8 cellular contexts compared by ENCODE assay signal in the genomic region with DNA sequence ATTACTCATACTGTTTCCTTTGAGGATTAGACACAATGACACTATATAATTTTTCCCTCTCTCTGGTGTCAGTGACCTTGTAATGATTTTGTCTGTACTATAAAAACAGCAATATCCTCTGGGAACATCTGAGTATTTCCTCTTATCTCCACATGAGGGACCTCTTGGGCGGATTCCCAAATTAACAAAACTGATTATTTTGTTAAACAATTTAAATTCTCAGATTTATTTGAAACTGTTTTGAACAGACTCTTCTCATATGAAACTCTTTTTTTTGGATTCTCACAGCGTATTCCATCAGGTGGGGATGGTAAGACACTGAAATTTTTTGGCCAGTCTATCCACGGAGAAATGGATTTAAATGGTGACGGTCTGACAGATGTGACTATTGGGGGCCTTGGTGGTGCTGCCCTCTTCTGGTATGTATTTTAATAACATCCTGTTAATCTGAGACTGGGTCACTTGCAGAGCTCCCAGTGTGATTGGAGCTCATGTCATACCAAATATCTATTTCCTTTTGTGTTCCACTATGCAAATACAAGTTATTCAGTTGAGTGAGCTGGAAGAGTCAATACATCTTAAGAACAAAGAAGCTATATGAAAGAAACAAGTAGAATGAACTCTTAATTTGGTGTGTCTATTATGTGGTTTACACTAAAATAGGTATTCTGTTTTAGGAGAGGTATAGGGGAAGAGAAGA.
DNase-seq lines count a peak whose midpoint lies in the region; ATAC-seq and TF ChIP-seq lines count a peak whose summit lies in the region.

No MANE protein-coding gene starts in this region.

- peak overlapping the region; percentile 62 to 67 for H3K4me3 Mint-ChIP-seq in activated T-cell treated with anti-CD3 and anti-CD28 coated beads, Interleukin-2, amount 50 U/mL, for 72 hours
- H3K4me3 Mint-ChIP-seq in type B pancreatic cell = peak overlapping the region; percentile 83

- H3K36me3 Mint-ChIP-seq in activated T-cell treated with anti-CD3 and anti-CD28 coated beads, Interleukin-2, amount 50 U/mL, for 72 hours (ENCODE audit: insufficient read depth in 2 of 2) = no peaks in the 10 kb centered on the region
- no peaks in the 10 kb centered on the region for H3K36me3 Mint-ChIP-seq in type B pancreatic cell

- ATAC-seq in GM21576 (IDR thresholded peaks at IDR 0.05; ENCODE audit: unreplicated experiment) = peak; percentile 98
- peak; percentile 80 to 84 for ATAC-seq in activated T-cell treated with anti-CD3 and anti-CD28 coated beads, Interleukin-2, amount 50 U/mL, for 72 hours (replicated peaks in 1 of 2)

- peaks cover 9% of the 10 kb centered on the region for H3K4me1 Mint-ChIP-seq in activated T-cell treated with anti-CD3 and anti-CD28 coated beads, Interleukin-2, amount 50 U/mL, for 72 hours (ENCODE audit: low read depth)
- H3K4me1 Mint-ChIP-seq in type B pancreatic cell (ENCODE audit: unreplicated experiment) = peaks cover 10% of the 10 kb centered on the region

- H3K36me3 ChIP-seq in HUES64 (ENCODE audit: insufficient read depth, low read length) (no peaks in the 10 kb centered on the region), OCI-LY7 (ENCODE audit: insufficient read depth, low read length) (no peaks in the 10 kb centered on the region), neuron (ENCODE audit: insufficient read depth, low read length) (no peaks in the 10 kb centered on the region)

- no TSS peak for BruUV-seq in OCI-LY7 (replicated peaks; lab: Mats Ljungman, UMichigan)

- no peaks in the 10 kb centered on the region for H3K9me3 Mint-ChIP-seq in activated T-cell treated with anti-CD3 and anti-CD28 coated beads, Interleukin-2, amount 50 U/mL, for 72 hours
- no peaks in the 10 kb centered on the region for H3K9me3 Mint-ChIP-seq in type B pancreatic cell

- WGBS in HUES64 = 4% methylated on average over 4 of the region's 4 CpGs

- TF ChIP-seq CTCF in OCI-LY7 (conservative IDR thresholded peaks at IDR 0.05; ENCODE audit: low read length) (peak; percentile 89), fibroblast of the aortic adventitia (IDR thresholded peaks at IDR 0.05; ENCODE audit: insufficient read depth, low read length) (peak; percentile 61), type B pancreatic cell (conservative IDR thresholded peaks at IDR 0.05) (peak; percentile 89)

- DNase-seq in Daoy (ENCODE audit: low read depth) = peak; percentile 68
- DNase-seq in OCI-LY7 (ENCODE audit: low spot score) = peak; percentile 41
- DNase-seq in activated T-cell treated with anti-CD3 and anti-CD28 coated beads, Interleukin-2, amount 50 U/mL, for 72 hours = peak; percentile 30 to 64
- peak; percentile 85 for DNase-seq in fibroblast of the aortic adventitia (ENCODE audit: low read depth)
- no peak for DNase-seq in type B pancreatic cell (ENCODE audit: extremely low spot score, unreplicated experiment)

- H3K9ac ChIP-seq in HUES64 (ENCODE audit: low read depth, low read length) = no peak overlapping the region

- intact Hi-C loops in OCI-LY7 (cut with micrococcal nuclease; ENCODE audit: unreplicated experiment) = loop anchor here (1.0 to 10.0 kb wide), 2 partner anchors 128 to 221 kb away; partner anchors contain the start of genes ITGA1 and PELO

- H3K9me2 ChIP-seq in OCI-LY7 (ENCODE audit: insufficient read depth, low read length) = no peaks in the 10 kb centered on the region

- no peaks in the 10 kb centered on the region for H3K4me1 ChIP-seq in HUES64 (ENCODE audit: insufficient read depth, low read length)
- H3K4me1 ChIP-seq in OCI-LY7 (ENCODE audit: insufficient read depth, low read length, poor library complexity, severe bottlenecking) = no peaks in the 10 kb centered on the region
- no peaks in the 10 kb centered on the region for H3K4me1 ChIP-seq in neuron (ENCODE audit: insufficient read depth, low read length)

- POLR2A ChIA-PET in OCI-LY7 (lab: Charles Lee) = no interaction called here

- no peak overlapping the region for H3K4me2 ChIP-seq in OCI-LY7 (ENCODE audit: low read length)

- H3K4me3 ChIP-seq in HUES64 (ENCODE audit: low read length) (peak overlapping the region; percentile 54), OCI-LY7 (ENCODE audit: low read depth, low read length, poor library complexity, severe bottlenecking) (no peak overlapping the region), fibroblast of the aortic adventitia (ENCODE audit: low read depth, low read length) (peak overlapping the region; percentile 47), neuron (ENCODE audit: low read length) (peak overlapping the region; percentile 54)

- H3K27ac ChIP-seq in HUES64 (ENCODE audit: low read depth, low read length) = no peak overlapping the region
- H3K27ac ChIP-seq in OCI-LY7 (ENCODE audit: low read depth, low read length, poor library complexity, severe bottlenecking) = no peak overlapping the region

- no peaks in the 10 kb centered on the region for H3K79me2 ChIP-seq in OCI-LY7 (ENCODE audit: insufficient read depth, low read depth, low read length)

- no peaks in the 10 kb centered on the region for H3K27me3 ChIP-seq in HUES64 (ENCODE audit: insufficient read depth, low read length)
- H3K27me3 ChIP-seq in neuron (ENCODE audit: insufficient read depth, low read length) = no peaks in the 10 kb centered on the region

- H2AFZ ChIP-seq in OCI-LY7 (ENCODE audit: low read length) (no peak overlapping the region), neuron (ENCODE audit: low read depth, low read length) (no peak overlapping the region)

- no peaks in the 10 kb centered on the region for H3K27me3 Mint-ChIP-seq in activated T-cell treated with anti-CD3 and anti-CD28 coated beads, Interleukin-2, amount 50 U/mL, for 72 hours (ENCODE audit: low read depth)
- no peaks in the 10 kb centered on the region for H3K27me3 Mint-ChIP-seq in type B pancreatic cell

- H3K9me3 ChIP-seq in HUES64 (ENCODE audit: insufficient read depth, low read depth, low read length) (no peaks in the 10 kb centered on the region), OCI-LY7 (ENCODE audit: low read length) (no peaks in the 10 kb centered on the region), neuron (ENCODE audit: low read length) (no peaks in the 10 kb centered on the region)

- CTCF ChIA-PET in OCI-LY7 (lab: Charles Lee; ENCODE audit: unreplicated experiment) = no interaction called here

- no peaks in the 10 kb centered on the region for H4K20me1 ChIP-seq in OCI-LY7 (ENCODE audit: insufficient read depth, low read length)

- H3K27ac Mint-ChIP-seq in activated T-cell treated with anti-CD3 and anti-CD28 coated beads, Interleukin-2, amount 50 U/mL, for 72 hours = no peak overlapping the region
- H3K27ac Mint-ChIP-seq in type B pancreatic cell = no peak overlapping the region
